27 cellular contexts compared by ENCODE assay signal in genomic region chr1:166903232-166903631, GRCh38. TPM values are rescaled to one million over a fixed set of nuclear protein-coding genes. Genes with fewer than 3 reads are reported as not detected.
DNase-seq lines count a peak whose midpoint lies in the region; ATAC-seq, FAIRE-seq and TF ChIP-seq lines count a peak whose summit lies in the region.
"Had no signal": no experiment of that assay in that cellular context is flagged by ENCODE, and none has a peak within 500 bp of the region (broad histone marks: within the 10 kb centered on the region; RNA-seq: fewer than 3 reads in every experiment).

No MANE protein-coding gene starts in this region.

- peak overlapping the region in 2 of 4 donors; percentile 56 to 70 for H3K27ac ChIP-seq in esophagus squamous epithelium
- H3K27ac ChIP-seq: gastroesophageal sphincter, psoas muscle, sigmoid colon, SJCRH30, thoracic aorta, vagina had no signal

- DNase-seq in GM12892 (ENCODE audit: insufficient read length): no peak
- peak; percentile 64 for DNase-seq in SKM-1 treated with dmso at 0.1 percent for 144 hours (lab: John Stamatoyannopoulos, UW; ENCODE audit: unreplicated experiment)
- no peak for DNase-seq in NCI-H187 treated with DMSO at 0.1 percent for 48 hours (lab: John Stamatoyannopoulos, UW)
- DNase-seq in esophagus squamous epithelium (lab: John Stamatoyannopoulos, UW): no peak
- no peak for DNase-seq in NOMO-1 treated with DMSO at 0.1 percent for 48 hours (lab: John Stamatoyannopoulos, UW; ENCODE audit: unreplicated experiment)
- DNase-seq: activated CD8-positive, alpha-beta T cell treated with anti-CD3 and anti-CD28 coated beads, Interleukin-2, amount 10 ng/mL, durations not matched to agents 7 days and 5 days; activated naive CD4-positive, alpha-beta T cell treated with anti-CD3 and anti-CD28 coated beads for 36 hours; C1 segment of cervical spinal cord; Calu3; caudate nucleus; dermis blood vessel endothelial cell; DND-41; endodermal cell; NCI-H1048; NCI-H446 treated with DMSO at 0.1 percent for 48 hours; psoas muscle; sigmoid colon; SJCRH30; stimulated activated CD4-positive, alpha-beta T cell treated with anti-CD3 and anti-CD28 coated beads, Interleukin-12 subunit alpha, Interleukin-12 subunit beta, amount 100 ng/mL, for 4 hours; stimulated activated CD4-positive, alpha-beta T cell treated with anti-CD3 and anti-CD28 coated beads, Interleukin-2, amount 100 ng/mL, for 48 hours; stimulated activated naive CD8-positive, alpha-beta T cell treated with anti-CD3 and anti-CD28 coated beads, Interleukin-15, amount 100 ng/mL, for 72 hours had no signal

- ATAC-seq in esophagus mucosa: peak; percentile 69
- ATAC-seq in GM21381 (IDR thresholded peaks at IDR 0.05; ENCODE audit: unreplicated experiment): no peak
- ATAC-seq: activated CD8-positive, alpha-beta T cell treated with anti-CD3 and anti-CD28 coated beads, Interleukin-2, amount 10 ng/mL, durations not matched to agents 7 days and 5 days; gastroesophageal sphincter; psoas muscle; stimulated activated naive CD8-positive, alpha-beta T cell treated with anti-CD3 and anti-CD28 coated beads, Interleukin-15, amount 100 ng/mL, for 72 hours had no signal

- peaks cover 0 to 19% (median 0%) of the 10 kb centered on the region in 3 donors for H3K4me1 ChIP-seq in esophagus squamous epithelium
- H3K4me1 ChIP-seq: gastroesophageal sphincter, psoas muscle had no signal

- intact Hi-C loops in esophagus squamous epithelium (cut with DNase I): no loop called here

- no peak for TF ChIP-seq POLR2A in GM12892 (IDR thresholded peaks at IDR 0.05; ENCODE audit: low read depth, low read length)
- no peak for TF ChIP-seq POLR2A in esophagus squamous epithelium (IDR thresholded peaks at IDR 0.05)

- H3K4me3 ChIP-seq in esophagus squamous epithelium: no peak overlapping the region
- H3K4me3 ChIP-seq: gastroesophageal sphincter, psoas muscle, sigmoid colon, SJCRH30, thoracic aorta, vagina had no signal

- H3K27me3 ChIP-seq in esophagus squamous epithelium: no peaks in the 10 kb centered on the region
- H3K27me3 ChIP-seq: gastroesophageal sphincter, sigmoid colon, SJCRH30, vagina had no signal

- peak; percentile 5 for FAIRE-seq in GM12892 (lab: Jason Lieb, UNC)
- FAIRE-seq: H54 had no signal

- 33 to 63% methylated on average over 1 of the region's 1 CpG for WGBS in esophagus squamous epithelium, 2 donors

- TF ChIP-seq CTCF in esophagus squamous epithelium (IDR thresholded peaks at IDR 0.05): no peak

- H3K9me3 ChIP-seq in esophagus squamous epithelium: no peaks in the 10 kb centered on the region
- H3K9me3 ChIP-seq: gastroesophageal sphincter, psoas muscle, sigmoid colon, SJCRH30, thoracic aorta, vagina had no signal

- no peaks in the 10 kb centered on the region for H3K36me3 ChIP-seq in esophagus squamous epithelium
- H3K36me3 ChIP-seq: sigmoid colon, SJCRH30, thoracic aorta, vagina had no signal

RNA-seq across cellular contexts. Expression of gene TADA1, which starts 27.2 kb away (rescaled TPM):
- 19.2 TPM for polyA plus RNA-seq in GM12892 (2012; ENCODE audit: missing spikeins)
- total RNA-seq in esophagus mucosa (7.1 TPM), esophagus squamous epithelium (10 to 100 TPM in 2 of 4 donors, 1 to 10 TPM in 2; 7.1 to 17.1 (median 10.7) TPM)
